10 cellular contexts compared by ENCODE assay signal in the genomic region with DNA sequence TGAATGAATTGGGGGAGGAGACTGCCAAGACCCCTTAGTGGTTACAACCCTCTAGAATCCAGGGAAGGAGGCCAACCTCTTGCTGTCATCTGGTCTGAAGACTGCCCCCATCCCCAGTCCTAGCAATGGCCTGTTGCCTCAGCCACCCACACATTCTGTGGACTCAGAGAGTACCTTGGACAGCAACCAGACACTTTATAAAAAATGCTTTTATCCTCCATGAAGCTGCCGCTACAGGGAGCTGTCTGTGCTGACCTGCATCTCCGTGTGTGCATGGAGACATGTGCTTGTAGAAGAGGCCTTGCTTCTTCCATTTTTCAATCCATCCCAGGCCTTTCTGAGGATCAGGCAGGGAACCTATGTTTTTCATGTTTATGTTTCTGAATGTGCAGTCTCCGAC.
DNase-seq lines count a peak whose midpoint lies in the region; ATAC-seq and TF ChIP-seq lines count a peak whose summit lies in the region.
"Had no signal": no experiment of that assay in that cellular context is flagged by ENCODE, and none has a peak within 500 bp of the region (broad histone marks: within the 10 kb centered on the region; RNA-seq: fewer than 3 reads in every experiment).

No MANE protein-coding gene starts in this region.

- H2AFZ ChIP-seq in MM.1S (ENCODE audit: low read length): no peak overlapping the region

- H3K27me3 ChIP-seq in MM.1S (replicated peaks; ENCODE audit: insufficient read depth, low read length): peaks cover 86% of the 10 kb centered on the region

- H3K4me1 ChIP-seq in MM.1S (ENCODE audit: low read length): no peaks in the 10 kb centered on the region

- H3K36me3 ChIP-seq in MM.1S (replicated peaks; ENCODE audit: insufficient read depth, low read length): no peaks in the 10 kb centered on the region

- H3K9me2 ChIP-seq in MM.1S (replicated peaks; ENCODE audit: insufficient read depth, low read length): no peaks in the 10 kb centered on the region

- H3K79me2 ChIP-seq in MM.1S (ENCODE audit: low read length): no peaks in the 10 kb centered on the region

- H3K9ac ChIP-seq in MM.1S (ENCODE audit: low read length): no peak overlapping the region

- H3K9me3 ChIP-seq in MM.1S (replicated peaks; ENCODE audit: insufficient read depth, low read length): no peaks in the 10 kb centered on the region

- DNase-seq in GM03348 (ENCODE audit: low spot score): peak; percentile 36
- DNase-seq in MM.1S: peak; percentile 33
- DNase-seq in astrocyte of the spinal cord (ENCODE audit: low read depth, low spot score): peak; percentile 38
- peak; percentile 94 for DNase-seq in left kidney (ENCODE audit: low read depth, low spot score)
- DNase-seq in stimulated activated CD4-positive, alpha-beta T cell treated with anti-CD3 and anti-CD28 coated beads, Interleukin-4, amount 100 ng/mL, for 24 hours: no peak
- no peak for DNase-seq in activated effector memory CD4-positive, alpha-beta T cell treated with Interleukin-2 at 50 U/mL for 16 hours
- DNase-seq: GOT3 had no signal

- ATAC-seq in HG03108 (IDR thresholded peaks at IDR 0.05; ENCODE audit: unreplicated experiment): no peak
- ATAC-seq in GM21360 (IDR thresholded peaks at IDR 0.05; ENCODE audit: unreplicated experiment): no peak

- in situ Hi-C loops in astrocyte of the spinal cord (cut with HindIII; ENCODE audit: low sequenced_read_pairs): no loop called here

- H3K4me3 ChIP-seq in MM.1S (ENCODE audit: low read length) (no peak overlapping the region), astrocyte of the spinal cord (ENCODE audit: low read depth, low read length) (no peak overlapping the region)
- H3K4me3 ChIP-seq: SK-N-MC had no signal

- no peaks in the 10 kb centered on the region for H4K20me1 ChIP-seq in MM.1S (ENCODE audit: insufficient read depth, low read length)

- H3K27ac ChIP-seq in MM.1S (ENCODE audit: low read length): no peak overlapping the region
- H3K27ac ChIP-seq: SK-N-MC had no signal

- TF ChIP-seq CTCF in MM.1S (IDR thresholded peaks at IDR 0.05; ENCODE audit: low read length) (no peak), astrocyte of the spinal cord (IDR thresholded peaks at IDR 0.05; ENCODE audit: low read depth, low read length) (no peak)

- no peak overlapping the region for H3K4me2 ChIP-seq in MM.1S (ENCODE audit: low read depth, low read length)

- H3F3A ChIP-seq in MM.1S (ENCODE audit: insufficient read depth, low read length): no peaks in the 10 kb centered on the region

Comparison
In these comparisons a context has a peak if more than half of its experiments do, and no peak if none do; other contexts are left out.
1. DNase-seq: peak in GM03348 (single experiment), MM.1S (single experiment), astrocyte of the spinal cord (single experiment) and left kidney (single experiment); none in stimulated activated CD4-positive, alpha-beta T cell treated with anti-CD3 and anti-CD28 coated beads, Interleukin-4, amount 100 ng/mL, for 24 hours (single experiment) and activated effector memory CD4-positive, alpha-beta T cell treated with Interleukin-2 at 50 U/mL for 16 hours (single experiment).